1 cellular context compared by ENCODE assay signal in genomic region chr3:5192568-5193319, GRCh38.
TF ChIP-seq lines count a peak whose summit lies in the region.

No MANE protein-coding gene starts in this region.

TF ChIP-seq in WTC11, 78 proteins besides CTCF, POLR2A, EP300 and RAD21 (continued from another document):
- TF ChIP-seq AFF4 (CRISPR knock-in tag; IDR thresholded peaks at IDR 0.05; ENCODE audit: borderline replicate concordance) (no peak), HMGA2 (CRISPR knock-in tag; IDR thresholded peaks at IDR 0.05) (no peak), TP53 (CRISPR knock-in tag; IDR thresholded peaks at IDR 0.05) (no peak), RORB (CRISPR knock-in tag; IDR thresholded peaks at IDR 0.05) (no peak), ZNF121 (CRISPR knock-in tag; IDR thresholded peaks at IDR 0.05) (no peak), ZMAT4 (CRISPR knock-in tag; IDR thresholded peaks at IDR 0.05) (no peak), IRF1 (CRISPR knock-in tag; IDR thresholded peaks at IDR 0.05) (no peak), NR2C2 (CRISPR knock-in tag; IDR thresholded peaks at IDR 0.05) (no peak), KAT7 (CRISPR knock-in tag; IDR thresholded peaks at IDR 0.05; ENCODE audit: borderline replicate concordance) (no peak), E2F5 (CRISPR knock-in tag; IDR thresholded peaks at IDR 0.05) (no peak), ZNF219 (CRISPR knock-in tag; IDR thresholded peaks at IDR 0.05; ENCODE audit: borderline replicate concordance) (no peak), ZNF263 (CRISPR knock-in tag; IDR thresholded peaks at IDR 0.05; ENCODE audit: low read depth) (no peak), STAT6 (CRISPR knock-in tag; conservative IDR thresholded peaks at IDR 0.05; ENCODE audit: low read depth) (no peak), TEAD4 (CRISPR knock-in tag; IDR thresholded peaks at IDR 0.05) (no peak)
